19 cellular contexts compared by ENCODE assay signal in genomic region chr17:63344383-63344782, GRCh38.
"Had no signal": no experiment of that assay in that cellular context is flagged by ENCODE, and none has a peak within 500 bp of the region (broad histone marks: within the 10 kb centered on the region; RNA-seq: fewer than 3 reads in every experiment).

No MANE protein-coding gene starts in this region.

- H3K4me1 Mint-ChIP-seq: naive B cell had no signal

- H3K36me3 ChIP-seq: gastroesophageal sphincter had no signal

- H3K27ac ChIP-seq: coronary artery, dorsolateral prefrontal cortex, esophagus muscularis mucosa, foreskin keratinocyte, gastroesophageal sphincter, heart right ventricle, left lung, lower lobe of right lung had no signal

- H3K27me3 ChIP-seq: dorsolateral prefrontal cortex, esophagus muscularis mucosa, foreskin keratinocyte, gastroesophageal sphincter, heart right ventricle, left lung had no signal

- ATAC-seq: foreskin keratinocyte, gastroesophageal sphincter, heart right ventricle, left cardiac atrium, left lung, left ventricle myocardium superior, lower lobe of right lung, mucosa of descending colon had no signal

- H3K9me3 Mint-ChIP-seq: mesothelial cell of epicardium, naive B cell had no signal

- H3K27me3 Mint-ChIP-seq: naive B cell had no signal

- H3K27ac Mint-ChIP-seq: mesothelial cell of epicardium had no signal

- DNase-seq: dermis blood vessel endothelial cell; dorsolateral prefrontal cortex; effector CD4-positive, alpha-beta T cell; effector memory CD4-positive, alpha-beta T cell; foreskin keratinocyte; head of caudate nucleus; heart right ventricle; hippocampal formation; left cardiac atrium; left lung; left ventricle myocardium superior; lower lobe of right lung; mesenchymal stem cell; mucosa of descending colon; naive B cell had no signal

- H3K4me1 ChIP-seq: foreskin keratinocyte, heart right ventricle, left lung, lower lobe of right lung had no signal

- H3K4me3 Mint-ChIP-seq: mesothelial cell of epicardium, naive B cell had no signal

- H3K4me3 ChIP-seq: coronary artery, dorsolateral prefrontal cortex, esophagus muscularis mucosa, gastroesophageal sphincter, heart right ventricle, left lung, lower lobe of right lung, mucosa of descending colon had no signal

- H3K9me3 ChIP-seq: esophagus muscularis mucosa, gastroesophageal sphincter, heart right ventricle, left lung, lower lobe of right lung, mucosa of descending colon had no signal
